14 cellular contexts compared by ENCODE assay signal in the genomic region with DNA sequence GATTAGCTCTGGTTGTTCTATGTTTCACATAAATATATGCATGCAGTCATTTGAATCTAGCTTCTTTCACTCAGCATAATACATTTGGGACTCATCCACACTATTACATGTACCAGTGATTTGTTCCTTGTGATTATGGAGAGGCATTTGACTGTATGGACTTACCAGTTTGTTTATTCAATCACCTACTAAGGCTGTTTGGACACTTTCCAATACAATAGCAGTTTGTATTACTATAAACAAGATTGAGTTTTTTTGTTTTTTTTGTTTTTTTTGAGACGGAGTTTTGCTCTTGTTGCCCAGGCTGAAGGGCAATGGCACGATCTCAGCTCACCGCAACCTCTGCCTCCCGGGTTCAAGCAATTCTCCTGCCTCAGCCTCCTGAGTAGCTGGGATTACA.
DNase-seq lines count a peak whose midpoint lies in the region; ATAC-seq and TF ChIP-seq lines count a peak whose summit lies in the region.
"Had no signal": no experiment of that assay in that cellular context is flagged by ENCODE, and none has a peak within 500 bp of the region (broad histone marks: within the 10 kb centered on the region; RNA-seq: fewer than 3 reads in every experiment).

No MANE protein-coding gene starts in this region.

- DNase-seq in HCT116 (ENCODE audit: low read depth, low spot score) (no peak), RWPE2 (ENCODE audit: low spot score) (no peak), neuronal stem cell (ENCODE audit: low spot score) (no peak), left colon (no peak), hepatic stellate cell (ENCODE audit: low spot score) (no peak)
- no peak for DNase-seq in activated T-cell treated with anti-CD3 and anti-CD28 coated beads, Interleukin-2, amount 50 U/mL, for 24 hours
- DNase-seq: GF-D8, NCI-H1417 treated with DMSO at 0.1 percent for 48 hours, NCI-H2029 had no signal

- CTCF ChIA-PET in HCT116 (lab: Charles Lee), result interaction anchor here (1.6 kb wide), 1 partner anchor 12 kb away, joined by 6 read pairs; no protein-coding TSS in a partner anchor

- H3K18ac ChIP-seq in neuronal stem cell (ENCODE audit: low read length), result no peak overlapping the region

- H3K36me3 ChIP-seq in ACC112 (ENCODE audit: insufficient read depth, low read length), result no peaks in the 10 kb centered on the region
- H3K36me3 ChIP-seq in HCT116 (ENCODE audit: control insufficient read depth in 1 of 2, insufficient read depth in 2 of 2, low read length in 2 of 2), result no peaks in the 10 kb centered on the region
- no peaks in the 10 kb centered on the region for H3K36me3 ChIP-seq in RWPE2 (ENCODE audit: low read depth)
- H3K36me3 ChIP-seq in neuronal stem cell (replicated peaks in 1 of 2; ENCODE audit: control insufficient read depth in 2 of 2, insufficient read depth in 2 of 2, low read length in 2 of 2), result no peaks in the 10 kb centered on the region
- H3K36me3 ChIP-seq: BLaER1 treated with 17β-estradiol and CSF1 and Interleukin-3, amounts not matched to agents 10 nM and 100 nM had no signal

- no TSS peak for BruUV-seq in HCT116 (replicated peaks; lab: Mats Ljungman, UMichigan)

- H3K4me1 Mint-ChIP-seq in activated T-cell treated with anti-CD3 and anti-CD28 coated beads, Interleukin-2, amount 50 U/mL, for 24 hours (ENCODE audit: low read depth), result peaks cover 10% of the 10 kb centered on the region
- no peaks in the 10 kb centered on the region for H3K4me1 Mint-ChIP-seq in stimulated activated memory B cell treated with anti-CD40 and anti-IgM and Interleukin-4, amounts not matched to agents 10 μg/mL and 1 μg/mL and 100 μg/mL, for 72 hours

- no peak overlapping the region for H2AK5ac ChIP-seq in neuronal stem cell (ENCODE audit: low read depth, low read length)

- no peak overlapping the region for H3K14ac ChIP-seq in neuronal stem cell (ENCODE audit: low read length)

- peaks cover 91% of the 10 kb centered on the region for H3K79me2 ChIP-seq in ACC112 (ENCODE audit: control insufficient read depth, insufficient read depth, low read length, unreplicated experiment)
- peaks cover 86% of the 10 kb centered on the region for H3K79me2 ChIP-seq in HCT116 (ENCODE audit: insufficient read depth, low read length)

- H3K27ac Mint-ChIP-seq in activated T-cell treated with anti-CD3 and anti-CD28 coated beads, Interleukin-2, amount 50 U/mL, for 24 hours, result no peak overlapping the region
- no peak overlapping the region for H3K27ac Mint-ChIP-seq in stimulated activated memory B cell treated with anti-CD40 and anti-IgM and Interleukin-4, amounts not matched to agents 10 μg/mL and 1 μg/mL and 100 μg/mL, for 72 hours

- RAD21 ChIA-PET in HCT116 (lab: Charles Lee; ENCODE audit: low non-redundant PET in 1 of 2, low total read pairs in 2 of 2, uncharacterized antibody in 2 of 2, unreplicated experiment in 2 of 2), result no interaction called here

- H3K4me3 Mint-ChIP-seq in activated T-cell treated with anti-CD3 and anti-CD28 coated beads, Interleukin-2, amount 50 U/mL, for 24 hours, result no peak overlapping the region
- H3K4me3 Mint-ChIP-seq in stimulated activated memory B cell treated with anti-CD40 and anti-IgM and Interleukin-4, amounts not matched to agents 10 μg/mL and 1 μg/mL and 100 μg/mL, for 72 hours, result no peak overlapping the region

- H2AFZ ChIP-seq in ACC112 (ENCODE audit: low read length, unreplicated experiment) (no peak overlapping the region), HCT116 (ENCODE audit: low read depth, low read length, poor library complexity, severe bottlenecking) (no peak overlapping the region), neuronal stem cell (ENCODE audit: low read length) (no peak overlapping the region)

- no peak for TF ChIP-seq RAD21 in HCT116 (IDR thresholded peaks at IDR 0.05; ENCODE audit: low read depth)

- intact Hi-C loops in HCT116 (cut with micrococcal nuclease) (no loop called here), left colon (cut with DNase I, micrococcal nuclease) (loop anchor here in 1 of 2 donors (10.0 kb wide), 1 partner anchor 118 kb away; no protein-coding TSS in a partner anchor)

- H3K9me3 ChIP-seq in HCT116 (ENCODE audit: control insufficient read depth in 1 of 2, insufficient read depth in 1 of 2, low read depth in 1 of 2, low read length in 2 of 2) (no peaks in the 10 kb centered on the region), RWPE2 (ENCODE audit: severe bottlenecking) (no peaks in the 10 kb centered on the region), neuronal stem cell (replicated peaks in 1 of 2; ENCODE audit: control insufficient read depth in 2 of 2, insufficient read depth in 1 of 2, low read depth in 1 of 2, low read length in 2 of 2) (no peaks in the 10 kb centered on the region)
- H3K9me3 ChIP-seq: BLaER1 treated with 17β-estradiol and CSF1 and Interleukin-3, amounts not matched to agents 10 nM and 100 nM; SJSA1 had no signal

- H3K9me2 ChIP-seq in HCT116 (ENCODE audit: insufficient read depth), result no peaks in the 10 kb centered on the region

- H3K4me1 ChIP-seq in ACC112 (ENCODE audit: control insufficient read depth, insufficient read depth, low read length, unreplicated experiment) (peaks cover 86% of the 10 kb centered on the region), HCT116 (ENCODE audit: control insufficient read depth in 1 of 2, insufficient read depth in 2 of 2, low read length in 2 of 2) (peaks cover 95 to 96% of the 10 kb centered on the region in 2 experiments), RWPE2 (ENCODE audit: insufficient read depth, poor library complexity, severe bottlenecking) (peaks cover 54% of the 10 kb centered on the region), neuronal stem cell (ENCODE audit: control insufficient read depth in 2 of 2, insufficient read depth in 1 of 2, low read depth in 1 of 2, low read length in 2 of 2) (peaks cover 8 to 12% of the 10 kb centered on the region in 2 donors)

- no peaks in the 10 kb centered on the region for H3K9me3 Mint-ChIP-seq in activated T-cell treated with anti-CD3 and anti-CD28 coated beads, Interleukin-2, amount 50 U/mL, for 24 hours
- H3K9me3 Mint-ChIP-seq in stimulated activated memory B cell treated with anti-CD40 and anti-IgM and Interleukin-4, amounts not matched to agents 10 μg/mL and 1 μg/mL and 100 μg/mL, for 72 hours, result no peaks in the 10 kb centered on the region

- H3K9ac ChIP-seq in HCT116 (ENCODE audit: low read length) (peak overlapping the region; percentile 15; the same call in 1 of the 2 replicates), neuronal stem cell (ENCODE audit: low read depth, low read length, poor library complexity) (no peak overlapping the region)
- H3K9ac ChIP-seq: BLaER1 treated with 17β-estradiol and CSF1 and Interleukin-3, amounts not matched to agents 10 nM and 100 nM had no signal

- H3K27ac ChIP-seq in ACC112 (ENCODE audit: low read depth, low read length) (0 out of 2 replicates have a peak overlapping the region, but pooled peaks have one; percentile 10), HCT116 (ENCODE audit: low read depth, low read length) (peak overlapping the region; percentile 97), RWPE2 (ENCODE audit: poor library complexity, severe bottlenecking) (peak overlapping the region; percentile 90), neuronal stem cell (replicated peaks; ENCODE audit: low read length) (peak overlapping the region; percentile 61)
- H3K27ac ChIP-seq: BLaER1 treated with 17β-estradiol and CSF1 and Interleukin-3, amounts not matched to agents 10 nM and 100 nM; SJSA1 had no signal

- TF ChIP-seq CTCF in HCT116 (IDR thresholded peaks at IDR 0.05 in 2 of 3, conservative IDR thresholded peaks at IDR 0.05 in 1 of 3; ENCODE audit: borderline replicate concordance in 1 of 3, insufficient read depth in 1 of 3, low read depth in 2 of 3, low read length in 2 of 3), result no peak
- TF ChIP-seq CTCF in RWPE2 (IDR thresholded peaks at IDR 0.05; ENCODE audit: poor library complexity, severe bottlenecking), result no peak

- WGBS in neuronal stem cell (ENCODE audit: extremely low coverage in 2 of 2, insufficient read length in 2 of 2, insufficient replicate concordance in 1 of 2), 2 donors, result no CpG with 5 or more reads among the region's 4 CpGs

- no peaks in the 10 kb centered on the region for H3K79me1 ChIP-seq in neuronal stem cell (ENCODE audit: low read depth, low read length)

- no peak overlapping the region for H2BK12ac ChIP-seq in neuronal stem cell (ENCODE audit: low read length)

- TF ChIP-seq POLR2A in HCT116 (IDR thresholded peaks at IDR 0.05; ENCODE audit: borderline replicate concordance, extremely low read depth, insufficient read depth, insufficient read length), result no peak

- POLR2A ChIA-PET in HCT116 (lab: Charles Lee), result interaction anchor here (1.8 kb wide), 1 partner anchor 20 kb away, joined by 10 read pairs; no protein-coding TSS in a partner anchor

- no peak overlapping the region for H2BK5ac ChIP-seq in neuronal stem cell (ENCODE audit: low read length)

- H3K36me3 Mint-ChIP-seq in activated T-cell treated with anti-CD3 and anti-CD28 coated beads, Interleukin-2, amount 50 U/mL, for 24 hours (ENCODE audit: low read depth), result no peaks in the 10 kb centered on the region
- no peaks in the 10 kb centered on the region for H3K36me3 Mint-ChIP-seq in stimulated activated memory B cell treated with anti-CD40 and anti-IgM and Interleukin-4, amounts not matched to agents 10 μg/mL and 1 μg/mL and 100 μg/mL, for 72 hours

- peak overlapping the region; percentile 79 for H3K4me2 ChIP-seq in HCT116 (ENCODE audit: low read length)
- H3K4me2 ChIP-seq in neuronal stem cell (ENCODE audit: insufficient read depth, low read length, poor library complexity, severe bottlenecking), result no peak overlapping the region
- H3K4me2 ChIP-seq: BLaER1 treated with 17β-estradiol and CSF1 and Interleukin-3, amounts not matched to agents 10 nM and 100 nM had no signal

- H3K27me3 ChIP-seq in ACC112 (ENCODE audit: insufficient read depth, low read length), result no peaks in the 10 kb centered on the region
- no peaks in the 10 kb centered on the region for H3K27me3 ChIP-seq in HCT116 (ENCODE audit: insufficient read depth, low read length)
- no peaks in the 10 kb centered on the region for H3K27me3 ChIP-seq in RWPE2 (ENCODE audit: insufficient read depth, poor library complexity, severe bottlenecking)
- H3K27me3 ChIP-seq in neuronal stem cell (ENCODE audit: control insufficient read depth in 3 of 3, insufficient read depth in 3 of 3, low read depth in 1 of 3, low read length in 3 of 3), result no peaks in the 10 kb centered on the region
- H3K27me3 ChIP-seq: BLaER1 treated with 17β-estradiol and CSF1 and Interleukin-3, amounts not matched to agents 10 nM and 100 nM; SJSA1 had no signal

- peaks cover 8% of the 10 kb centered on the region for H3K27me3 Mint-ChIP-seq in activated T-cell treated with anti-CD3 and anti-CD28 coated beads, Interleukin-2, amount 50 U/mL, for 24 hours
- no peaks in the 10 kb centered on the region for H3K27me3 Mint-ChIP-seq in stimulated activated memory B cell treated with anti-CD40 and anti-IgM and Interleukin-4, amounts not matched to agents 10 μg/mL and 1 μg/mL and 100 μg/mL, for 72 hours

- H4K91ac ChIP-seq in neuronal stem cell (ENCODE audit: low read depth, low read length, poor library complexity), result no peak overlapping the region

- no peak overlapping the region for H2BK15ac ChIP-seq in neuronal stem cell (ENCODE audit: low read length)

- H3K23ac ChIP-seq in neuronal stem cell (ENCODE audit: low read depth, low read length, poor library complexity), result no peak overlapping the region

- no peak overlapping the region for H4K8ac ChIP-seq in neuronal stem cell (ENCODE audit: low read depth, low read length)

- no peak overlapping the region for H2BK120ac ChIP-seq in neuronal stem cell (ENCODE audit: low read depth, low read length)

- no peak overlapping the region for H3K4ac ChIP-seq in neuronal stem cell (ENCODE audit: low read length)

- H3K4me3 ChIP-seq in ACC112 (ENCODE audit: low read depth, low read length) (no peak overlapping the region), HCT116 (replicated peaks in 1 of 2; ENCODE audit: low read depth in 1 of 2, low read length in 2 of 2) (no peak overlapping the region), RWPE2 (ENCODE audit: severe bottlenecking) (no peak overlapping the region), neuronal stem cell (ENCODE audit: low read length in 2 of 2) (no peak overlapping the region)
- H3K4me3 ChIP-seq: BLaER1 treated with 17β-estradiol and CSF1 and Interleukin-3, amounts not matched to agents 10 nM and 100 nM; SJSA1 had no signal

- ATAC-seq in HCT116 (no peak), RWPE2 (ENCODE audit: low read depth) (no peak), left colon (no peak)
- no peak for ATAC-seq in stimulated activated memory B cell treated with anti-CD40 and anti-IgM and Interleukin-4, amounts not matched to agents 10 μg/mL and 1 μg/mL and 100 μg/mL, for 72 hours
- ATAC-seq: PC-3 had no signal

- no peaks in the 10 kb centered on the region for H4K20me1 ChIP-seq in HCT116 (ENCODE audit: insufficient read depth)

Comparison
In these comparisons a context has a peak if more than half of its experiments do, and no peak if none do; other contexts are left out.
1. H3K27ac ChIP-seq: peak in every context shown above with its lines; median percentile 97 in HCT116; 90 in RWPE2; 61 in neuronal stem cell; 10 in ACC112.